ENCODE assay signal across 2 cellular contexts in the genomic region with DNA sequence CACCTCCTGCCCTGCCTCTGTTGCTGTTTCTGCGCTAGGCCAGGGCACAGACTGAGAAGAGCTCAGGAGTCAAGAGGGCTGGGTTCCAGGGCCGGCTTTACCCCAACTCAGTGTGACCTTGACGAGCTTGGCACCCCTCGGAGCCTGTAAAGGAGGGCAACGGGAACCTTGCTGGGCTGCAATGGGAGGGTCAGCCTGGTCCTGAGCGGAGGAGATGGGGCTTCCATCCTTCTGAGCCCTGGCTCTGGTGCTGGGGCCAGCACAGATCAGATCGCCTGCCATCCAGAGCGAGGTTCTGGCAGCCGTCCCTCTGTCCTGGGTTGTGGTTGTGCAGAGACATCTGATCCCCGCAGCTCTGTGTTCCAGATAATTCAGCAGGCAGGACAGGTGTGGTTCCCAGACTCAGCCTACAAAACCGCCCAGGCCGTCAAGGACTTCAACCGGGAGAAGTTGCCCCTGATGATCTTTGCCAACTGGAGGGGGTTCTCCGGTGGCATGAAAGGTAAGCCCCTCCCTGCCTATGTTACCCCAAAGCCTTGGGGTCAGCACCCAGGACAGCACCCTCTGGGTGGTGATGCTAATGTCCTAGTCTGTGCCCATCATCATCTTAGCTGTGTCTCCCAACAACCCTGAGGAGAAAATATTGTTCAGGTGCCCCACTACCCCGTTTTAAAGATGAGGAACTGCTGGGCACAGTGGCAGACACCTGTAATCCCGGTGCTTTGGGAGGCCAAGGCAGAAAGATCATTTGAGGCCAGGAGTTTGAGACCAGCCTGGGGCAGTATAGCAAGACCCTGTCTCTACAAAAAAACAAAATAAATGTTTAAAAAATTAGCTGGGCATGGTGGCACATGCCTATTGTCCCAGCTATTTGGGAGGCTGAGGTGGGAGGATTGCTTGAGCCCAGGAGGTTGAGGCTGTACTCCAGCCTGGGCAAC.
A peak's percentile ranks its signal among the peaks of the same experiment; 100 is the strongest.
TF ChIP-seq lines count a peak whose summit lies in the region.

No MANE protein-coding gene starts in this region.

TF ChIP-seq in SK-N-SH, 30 proteins besides CTCF, POLR2A, EP300 and RAD21 (continued from another document):
- TF ChIP-seq, protein P1, sequence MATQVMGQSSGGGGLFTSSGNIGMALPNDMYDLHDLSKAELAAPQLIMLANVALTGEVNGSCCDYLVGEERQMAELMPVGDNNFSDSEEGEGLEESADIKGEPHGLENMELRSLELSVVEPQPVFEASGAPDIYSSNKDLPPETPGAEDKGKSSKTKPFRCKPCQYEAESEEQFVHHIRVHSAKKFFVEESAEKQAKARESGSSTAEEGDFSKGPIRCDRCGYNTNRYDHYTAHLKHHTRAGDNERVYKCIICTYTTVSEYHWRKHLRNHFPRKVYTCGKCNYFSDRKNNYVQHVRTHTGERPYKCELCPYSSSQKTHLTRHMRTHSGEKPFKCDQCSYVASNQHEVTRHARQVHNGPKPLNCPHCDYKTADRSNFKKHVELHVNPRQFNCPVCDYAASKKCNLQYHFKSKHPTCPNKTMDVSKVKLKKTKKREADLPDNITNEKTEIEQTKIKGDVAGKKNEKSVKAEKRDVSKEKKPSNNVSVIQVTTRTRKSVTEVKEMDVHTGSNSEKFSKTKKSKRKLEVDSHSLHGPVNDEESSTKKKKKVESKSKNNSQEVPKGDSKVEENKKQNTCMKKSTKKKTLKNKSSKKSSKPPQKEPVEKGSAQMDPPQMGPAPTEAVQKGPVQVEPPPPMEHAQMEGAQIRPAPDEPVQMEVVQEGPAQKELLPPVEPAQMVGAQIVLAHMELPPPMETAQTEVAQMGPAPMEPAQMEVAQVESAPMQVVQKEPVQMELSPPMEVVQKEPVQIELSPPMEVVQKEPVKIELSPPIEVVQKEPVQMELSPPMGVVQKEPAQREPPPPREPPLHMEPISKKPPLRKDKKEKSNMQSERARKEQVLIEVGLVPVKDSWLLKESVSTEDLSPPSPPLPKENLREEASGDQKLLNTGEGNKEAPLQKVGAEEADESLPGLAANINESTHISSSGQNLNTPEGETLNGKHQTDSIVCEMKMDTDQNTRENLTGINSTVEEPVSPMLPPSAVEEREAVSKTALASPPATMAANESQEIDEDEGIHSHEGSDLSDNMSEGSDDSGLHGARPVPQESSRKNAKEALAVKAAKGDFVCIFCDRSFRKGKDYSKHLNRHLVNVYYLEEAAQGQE (IDR thresholded peaks at IDR 0.05; ENCODE audit: low read depth, low read length) = peak; percentile 87
- TF ChIP-seq NFIC (IDR thresholded peaks at IDR 0.05; ENCODE audit: borderline replicate concordance) = no peak
- no peak for TF ChIP-seq CHD2 (IDR thresholded peaks at IDR 0.05; ENCODE audit: low read length, partially characterized antibody)
- TF ChIP-seq GATA2 (CRISPR knock-in tag; IDR thresholded peaks at IDR 0.05) = no peak

TF ChIP-seq in SK-N-SH treated with all-trans-retinoic acid at 6 μM for 48 hours, 23 proteins besides CTCF, POLR2A, EP300 and RAD21 (continued from another document):
- TF ChIP-seq CSDC2 (CRISPR knock-in tag; IDR thresholded peaks at IDR 0.05) (no peak), ZNF565 (CRISPR knock-in tag; conservative IDR thresholded peaks at IDR 0.05; ENCODE audit: low read depth) (no peak), TOX (CRISPR knock-in tag; IDR thresholded peaks at IDR 0.05; ENCODE audit: borderline replicate concordance) (no peak), ZFP3 (CRISPR knock-in tag; IDR thresholded peaks at IDR 0.05) (no peak), SNAI2 (CRISPR knock-in tag; IDR thresholded peaks at IDR 0.05) (no peak), ESRRG (CRISPR knock-in tag; IDR thresholded peaks at IDR 0.05) (no peak)
- TF ChIP-seq, protein P2, sequence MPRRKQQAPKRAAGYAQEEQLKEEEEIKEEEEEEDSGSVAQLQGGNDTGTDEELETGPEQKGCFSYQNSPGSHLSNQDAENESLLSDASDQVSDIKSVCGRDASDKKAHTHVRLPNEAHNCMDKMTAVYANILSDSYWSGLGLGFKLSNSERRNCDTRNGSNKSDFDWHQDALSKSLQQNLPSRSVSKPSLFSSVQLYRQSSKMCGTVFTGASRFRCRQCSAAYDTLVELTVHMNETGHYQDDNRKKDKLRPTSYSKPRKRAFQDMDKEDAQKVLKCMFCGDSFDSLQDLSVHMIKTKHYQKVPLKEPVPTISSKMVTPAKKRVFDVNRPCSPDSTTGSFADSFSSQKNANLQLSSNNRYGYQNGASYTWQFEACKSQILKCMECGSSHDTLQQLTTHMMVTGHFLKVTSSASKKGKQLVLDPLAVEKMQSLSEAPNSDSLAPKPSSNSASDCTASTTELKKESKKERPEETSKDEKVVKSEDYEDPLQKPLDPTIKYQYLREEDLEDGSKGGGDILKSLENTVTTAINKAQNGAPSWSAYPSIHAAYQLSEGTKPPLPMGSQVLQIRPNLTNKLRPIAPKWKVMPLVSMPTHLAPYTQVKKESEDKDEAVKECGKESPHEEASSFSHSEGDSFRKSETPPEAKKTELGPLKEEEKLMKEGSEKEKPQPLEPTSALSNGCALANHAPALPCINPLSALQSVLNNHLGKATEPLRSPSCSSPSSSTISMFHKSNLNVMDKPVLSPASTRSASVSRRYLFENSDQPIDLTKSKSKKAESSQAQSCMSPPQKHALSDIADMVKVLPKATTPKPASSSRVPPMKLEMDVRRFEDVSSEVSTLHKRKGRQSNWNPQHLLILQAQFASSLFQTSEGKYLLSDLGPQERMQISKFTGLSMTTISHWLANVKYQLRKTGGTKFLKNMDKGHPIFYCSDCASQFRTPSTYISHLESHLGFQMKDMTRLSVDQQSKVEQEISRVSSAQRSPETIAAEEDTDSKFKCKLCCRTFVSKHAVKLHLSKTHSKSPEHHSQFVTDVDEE (CRISPR knock-in tag; IDR thresholded peaks at IDR 0.05) = no peak
- TF ChIP-seq, protein P3, sequence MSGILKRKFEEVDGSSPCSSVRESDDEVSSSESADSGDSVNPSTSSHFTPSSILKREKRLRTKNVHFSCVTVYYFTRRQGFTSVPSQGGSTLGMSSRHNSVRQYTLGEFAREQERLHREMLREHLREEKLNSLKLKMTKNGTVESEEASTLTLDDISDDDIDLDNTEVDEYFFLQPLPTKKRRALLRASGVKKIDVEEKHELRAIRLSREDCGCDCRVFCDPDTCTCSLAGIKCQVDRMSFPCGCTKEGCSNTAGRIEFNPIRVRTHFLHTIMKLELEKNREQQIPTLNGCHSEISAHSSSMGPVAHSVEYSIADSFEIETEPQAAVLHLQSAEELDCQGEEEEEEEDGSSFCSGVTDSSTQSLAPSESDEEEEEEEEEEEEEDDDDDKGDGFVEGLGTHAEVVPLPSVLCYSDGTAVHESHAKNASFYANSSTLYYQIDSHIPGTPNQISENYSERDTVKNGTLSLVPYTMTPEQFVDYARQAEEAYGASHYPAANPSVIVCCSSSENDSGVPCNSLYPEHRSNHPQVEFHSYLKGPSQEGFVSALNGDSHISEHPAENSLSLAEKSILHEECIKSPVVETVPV (CRISPR knock-in tag; IDR thresholded peaks at IDR 0.05) = no peak
